Comparison of ENCODE assay signal across 1 cellular context in the genomic region with DNA sequence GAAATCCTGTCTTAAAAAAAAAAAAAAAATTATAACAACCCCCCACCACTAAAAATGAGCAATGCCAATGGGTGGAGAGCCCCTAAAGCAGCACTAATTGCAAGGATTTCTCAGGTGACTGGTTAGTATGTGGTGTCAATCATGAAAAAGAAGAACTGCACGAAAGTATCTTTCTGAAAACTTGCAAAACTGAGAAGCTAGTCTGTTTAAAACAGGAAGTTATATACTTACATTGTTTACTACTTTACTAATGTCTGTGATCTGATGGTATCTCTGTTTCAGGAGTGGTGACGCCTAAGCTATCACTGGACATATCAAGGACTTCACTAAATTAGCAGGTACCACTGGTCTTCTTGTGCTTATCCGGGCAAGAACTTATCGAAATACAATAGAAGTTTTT.
A peak's percentile ranks its signal among the peaks of the same experiment; 100 is the strongest.
TF ChIP-seq lines count a peak whose summit lies in the region.

A gene (plus strand): TSS at position 341 of the 400 bp plus-strand sequence. CDS start 22,699 bp downstream, outside the sequence.

TF ChIP-seq in GM12878, 131 proteins besides CTCF, POLR2A, EP300 and RAD21:
- peak; percentile 65; the same call in 1 of the 2 replicates for TF ChIP-seq SPI1 (IDR thresholded peaks at IDR 0.05; ENCODE audit: borderline replicate concordance, insufficient read depth, low read depth, low read length)
- no peak for TF ChIP-seq POLR2AphosphoS5 (IDR thresholded peaks at IDR 0.05; ENCODE audit: low read length)
- no peak for TF ChIP-seq HDGF (IDR thresholded peaks at IDR 0.05)
- TF ChIP-seq, protein P1, sequence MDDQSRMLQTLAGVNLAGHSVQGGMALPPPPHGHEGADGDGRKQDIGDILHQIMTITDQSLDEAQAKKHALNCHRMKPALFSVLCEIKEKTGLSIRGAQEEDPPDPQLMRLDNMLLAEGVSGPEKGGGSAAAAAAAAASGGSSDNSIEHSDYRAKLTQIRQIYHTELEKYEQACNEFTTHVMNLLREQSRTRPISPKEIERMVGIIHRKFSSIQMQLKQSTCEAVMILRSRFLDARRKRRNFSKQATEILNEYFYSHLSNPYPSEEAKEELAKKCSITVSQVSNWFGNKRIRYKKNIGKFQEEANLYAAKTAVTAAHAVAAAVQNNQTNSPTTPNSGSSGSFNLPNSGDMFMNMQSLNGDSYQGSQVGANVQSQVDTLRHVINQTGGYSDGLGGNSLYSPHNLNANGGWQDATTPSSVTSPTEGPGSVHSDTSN (IDR thresholded peaks at IDR 0.05; ENCODE audit: insufficient replicate concordance, low read depth, low read length) = peak; percentile 75
- TF ChIP-seq, protein P2, sequence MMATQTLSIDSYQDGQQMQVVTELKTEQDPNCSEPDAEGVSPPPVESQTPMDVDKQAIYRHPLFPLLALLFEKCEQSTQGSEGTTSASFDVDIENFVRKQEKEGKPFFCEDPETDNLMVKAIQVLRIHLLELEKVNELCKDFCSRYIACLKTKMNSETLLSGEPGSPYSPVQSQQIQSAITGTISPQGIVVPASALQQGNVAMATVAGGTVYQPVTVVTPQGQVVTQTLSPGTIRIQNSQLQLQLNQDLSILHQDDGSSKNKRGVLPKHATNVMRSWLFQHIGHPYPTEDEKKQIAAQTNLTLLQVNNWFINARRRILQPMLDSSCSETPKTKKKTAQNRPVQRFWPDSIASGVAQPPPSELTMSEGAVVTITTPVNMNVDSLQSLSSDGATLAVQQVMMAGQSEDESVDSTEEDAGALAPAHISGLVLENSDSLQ (IDR thresholded peaks at IDR 0.05) = peak; percentile 93
